Comparison of ENCODE assay signal across 8 cellular contexts in genomic region chr11:59753650-59754493, GRCh38. TPM values are rescaled to one million over a fixed set of nuclear protein-coding genes. Genes with fewer than 3 reads are reported as not detected.
A peak's percentile ranks its signal among the peaks of the same experiment; 100 is the strongest.
DNase-seq lines count a peak whose midpoint lies in the region; ATAC-seq and TF ChIP-seq lines count a peak whose summit lies in the region.

No MANE protein-coding gene starts in this region.

- in situ Hi-C loops in SK-MEL-5 (cut with HindIII; ENCODE audit: low pct_unique_long_range_greater_than_20kb, low sequenced_read_pairs): no loop called here

- H3F3A ChIP-seq in GM23338 (replicated peaks; ENCODE audit: low read depth): peaks cover 10% of the 10 kb centered on the region; the same call in 1 of the 2 replicates

- H3K9me3 ChIP-seq in osteoblast (ENCODE audit: low read depth, low read length) (no peaks in the 10 kb centered on the region), testis (no peaks in the 10 kb centered on the region)

- H3K36me3 ChIP-seq in GM23338 (ENCODE audit: insufficient read depth) (no peaks in the 10 kb centered on the region), osteoblast (ENCODE audit: insufficient read depth, low read length) (no peaks in the 10 kb centered on the region), testis (ENCODE audit: low read depth, missing control alignments) (no peaks in the 10 kb centered on the region)

- no peak overlapping the region; the same call in 1 of the 2 replicates for H3K27ac Mint-ChIP-seq in GM23338
- peak overlapping the region; percentile 48 for H3K27ac Mint-ChIP-seq in activated naive CD4-positive, alpha-beta T cell treated with anti-CD3 and anti-CD28 coated beads for 36 hours

- H3K27ac ChIP-seq in GM23338 (ENCODE audit: low read depth): no peak overlapping the region
- H3K27ac ChIP-seq in osteoblast (ENCODE audit: low read depth, low read length): no peak overlapping the region
- H3K27ac ChIP-seq in testis: peak overlapping the region; percentile 87 to 92

- intact Hi-C loops in activated naive CD4-positive, alpha-beta T cell treated with anti-CD3 and anti-CD28 coated beads for 36 hours (cut with micrococcal nuclease): loop anchor here (1.0 to 10.0 kb wide), 11 partner anchors 18 to 1611 kb away; partner anchors contain the start of genes CYB561A3, MRPL16, PATL1 and TMEM138
- intact Hi-C loops in testis (cut with DNase I; ENCODE audit: low total_unique reads): no loop called here

- H3K27me3 Mint-ChIP-seq in GM23338 (ENCODE audit: insufficient read depth, low read depth, poor library complexity): peaks cover 14% of the 10 kb centered on the region
- peaks cover 4% of the 10 kb centered on the region for H3K27me3 Mint-ChIP-seq in activated naive CD4-positive, alpha-beta T cell treated with anti-CD3 and anti-CD28 coated beads for 36 hours (ENCODE audit: low read depth)

- H3K4me3 ChIP-seq in GM23338 (peak overlapping the region; percentile 99), osteoblast (ENCODE audit: insufficient read depth, low read length) (peak overlapping the region; percentile 97), testis (peak overlapping the region; percentile 89 to 92)

- H3K27me3 ChIP-seq in GM23338 (ENCODE audit: insufficient read depth): no peaks in the 10 kb centered on the region
- no peaks in the 10 kb centered on the region for H3K27me3 ChIP-seq in osteoblast (ENCODE audit: insufficient read depth, low read length)
- no peaks in the 10 kb centered on the region for H3K27me3 ChIP-seq in testis

- H3K79me2 ChIP-seq in GM23338 (replicated peaks; ENCODE audit: insufficient read depth) (peaks cover 33% of the 10 kb centered on the region), osteoblast (ENCODE audit: insufficient read depth, low read length) (peaks cover 30% of the 10 kb centered on the region)

- WGBS in testis, 2 donors: 26 to 27% methylated on average over 47 of the region's 47 CpGs

- peak overlapping the region; percentile 95 for H3K4me2 ChIP-seq in GM23338
- peak overlapping the region; percentile 100 for H3K4me2 ChIP-seq in osteoblast (ENCODE audit: insufficient read depth, low read length)

- H3K9me3 Mint-ChIP-seq in GM23338: no peaks in the 10 kb centered on the region
- no peaks in the 10 kb centered on the region for H3K9me3 Mint-ChIP-seq in activated naive CD4-positive, alpha-beta T cell treated with anti-CD3 and anti-CD28 coated beads for 36 hours

- peaks cover 4% of the 10 kb centered on the region; the same call in 2 of the 3 replicates for H3K36me3 Mint-ChIP-seq in GM23338 (ENCODE audit: low read depth)
- no peaks in the 10 kb centered on the region for H3K36me3 Mint-ChIP-seq in activated naive CD4-positive, alpha-beta T cell treated with anti-CD3 and anti-CD28 coated beads for 36 hours (ENCODE audit: low read depth)

- peak; percentile 89 for DNase-seq in ELF-1 (ENCODE audit: low read depth, low spot score)
- peak; percentile 88 for DNase-seq in GM23338 (ENCODE audit: low spot score)
- peak; percentile 83 for DNase-seq in SK-MEL-5 (ENCODE audit: low read depth, low spot score)
- peak; percentile 90 for DNase-seq in activated naive CD4-positive, alpha-beta T cell treated with anti-CD3 and anti-CD28 coated beads for 36 hours
- DNase-seq in globus pallidus (ENCODE audit: low spot score): peak; percentile 81
- DNase-seq in osteoblast (ENCODE audit: insufficient read length, low spot score, missing footprints): peak; percentile 98
- DNase-seq in testis: peak; percentile 95

- peak; percentile 58 for ATAC-seq in GM23338

- H3K4me1 ChIP-seq in GM23338 (ENCODE audit: insufficient read depth) (peaks cover 16% of the 10 kb centered on the region), osteoblast (ENCODE audit: insufficient read depth, low read length) (peaks cover 19% of the 10 kb centered on the region), testis (peaks cover 8% of the 10 kb centered on the region)

- H2AFZ ChIP-seq in GM23338 (peak overlapping the region; percentile 99), osteoblast (ENCODE audit: low read length) (peak overlapping the region; percentile 98)

- CTCF ChIA-PET in activated naive CD4-positive, alpha-beta T cell treated with anti-CD3 and anti-CD28 coated beads for 36 hours (lab: Charles Lee): interaction anchor here (0.6 to 5.7 kb wide), 16 partner anchors 9 to 288 kb away, joined by 3 to 66 read pairs (median 4); no protein-coding TSS in a partner anchor

- H4K20me1 ChIP-seq in GM23338 (replicated peaks; ENCODE audit: insufficient read depth): peaks cover 13% of the 10 kb centered on the region
- peaks cover 17% of the 10 kb centered on the region for H4K20me1 ChIP-seq in osteoblast (ENCODE audit: insufficient read depth, low read length)

- H3K4me3 Mint-ChIP-seq in GM23338: peak overlapping the region; percentile 91
- peak overlapping the region; percentile 94 for H3K4me3 Mint-ChIP-seq in activated naive CD4-positive, alpha-beta T cell treated with anti-CD3 and anti-CD28 coated beads for 36 hours

- no peaks in the 10 kb centered on the region for H3K9me2 ChIP-seq in GM23338 (ENCODE audit: insufficient read depth)

- no peak for TF ChIP-seq POLR2A in testis (IDR thresholded peaks at IDR 0.05)

- peaks cover 19% of the 10 kb centered on the region for H3K4me1 Mint-ChIP-seq in GM23338
- peaks cover 9% of the 10 kb centered on the region for H3K4me1 Mint-ChIP-seq in activated naive CD4-positive, alpha-beta T cell treated with anti-CD3 and anti-CD28 coated beads for 36 hours (ENCODE audit: low read depth)

- TF ChIP-seq CTCF in GM23338 (conservative IDR thresholded peaks at IDR 0.05; ENCODE audit: low read depth in 2 of 2) (peak; percentile 88 to 91), LNCAP (IDR thresholded peaks at IDR 0.05) (peak; percentile 87), osteoblast (IDR thresholded peaks at IDR 0.05; ENCODE audit: extremely low read depth, low read depth, low read length) (peak; percentile 81), testis (IDR thresholded peaks at IDR 0.05) (peak; percentile 94 to 99 (median 95))

TF ChIP-seq in GM23338, 12 proteins besides CTCF, POLR2A, EP300 and RAD21 (continues in another document):
- TF ChIP-seq POLR2AphosphoS5 (IDR thresholded peaks at IDR 0.05; ENCODE audit: low read depth) (no peak), CREB1 (CRISPR knock-in tag; IDR thresholded peaks at IDR 0.05; ENCODE audit: low read depth) (no peak), JUNB (IDR thresholded peaks at IDR 0.05; ENCODE audit: unreplicated experiment) (no peak), STAT1 (IDR thresholded peaks at IDR 0.05; ENCODE audit: unreplicated experiment) (no peak)
- TF ChIP-seq, protein P1, sequence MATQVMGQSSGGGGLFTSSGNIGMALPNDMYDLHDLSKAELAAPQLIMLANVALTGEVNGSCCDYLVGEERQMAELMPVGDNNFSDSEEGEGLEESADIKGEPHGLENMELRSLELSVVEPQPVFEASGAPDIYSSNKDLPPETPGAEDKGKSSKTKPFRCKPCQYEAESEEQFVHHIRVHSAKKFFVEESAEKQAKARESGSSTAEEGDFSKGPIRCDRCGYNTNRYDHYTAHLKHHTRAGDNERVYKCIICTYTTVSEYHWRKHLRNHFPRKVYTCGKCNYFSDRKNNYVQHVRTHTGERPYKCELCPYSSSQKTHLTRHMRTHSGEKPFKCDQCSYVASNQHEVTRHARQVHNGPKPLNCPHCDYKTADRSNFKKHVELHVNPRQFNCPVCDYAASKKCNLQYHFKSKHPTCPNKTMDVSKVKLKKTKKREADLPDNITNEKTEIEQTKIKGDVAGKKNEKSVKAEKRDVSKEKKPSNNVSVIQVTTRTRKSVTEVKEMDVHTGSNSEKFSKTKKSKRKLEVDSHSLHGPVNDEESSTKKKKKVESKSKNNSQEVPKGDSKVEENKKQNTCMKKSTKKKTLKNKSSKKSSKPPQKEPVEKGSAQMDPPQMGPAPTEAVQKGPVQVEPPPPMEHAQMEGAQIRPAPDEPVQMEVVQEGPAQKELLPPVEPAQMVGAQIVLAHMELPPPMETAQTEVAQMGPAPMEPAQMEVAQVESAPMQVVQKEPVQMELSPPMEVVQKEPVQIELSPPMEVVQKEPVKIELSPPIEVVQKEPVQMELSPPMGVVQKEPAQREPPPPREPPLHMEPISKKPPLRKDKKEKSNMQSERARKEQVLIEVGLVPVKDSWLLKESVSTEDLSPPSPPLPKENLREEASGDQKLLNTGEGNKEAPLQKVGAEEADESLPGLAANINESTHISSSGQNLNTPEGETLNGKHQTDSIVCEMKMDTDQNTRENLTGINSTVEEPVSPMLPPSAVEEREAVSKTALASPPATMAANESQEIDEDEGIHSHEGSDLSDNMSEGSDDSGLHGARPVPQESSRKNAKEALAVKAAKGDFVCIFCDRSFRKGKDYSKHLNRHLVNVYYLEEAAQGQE (IDR thresholded peaks at IDR 0.05; ENCODE audit: unreplicated experiment): no peak

RNA-seq across cellular contexts. Expression of gene STX3, which starts 1.3 kb away (rescaled TPM):
- 47.9 and 65.5 TPM in 2 replicates for total RNA-seq in GM23338 (2014; rRNA removed; shearing (Covaris generic))
- polyA plus RNA-seq in GM23338 (2016; fragmentation: Nextera tagmentation; extraction: Ambion mirVana) (19.0 and 20.0 TPM in 2 replicates), testis (ENCODE audit: insufficient read depth, low read depth, low replicate concordance) (25.3 TPM)
- 75.8 and 82.8 TPM in 2 replicates for total RNA-seq in SK-MEL-5 (2014; rRNA removed; shearing (Covaris generic))
- polyA plus RNA-seq in SK-MEL-5 (2015; cell fraction: cytosol; rRNA removed): 45.6 and 57.9 TPM in 2 replicates
- 56.8 and 69.1 TPM in 2 replicates for polyA plus RNA-seq in SK-MEL-5 (2015; cell fraction: nucleus; rRNA removed)
- 1 to 10 TPM; 5.4 to 5.5 TPM for total RNA-seq in activated naive CD4-positive, alpha-beta T cell treated with anti-CD3 and anti-CD28 coated beads for 36 hours
- total RNA-seq in osteoblast (51.4 and 53.6 TPM in 2 replicates), testis (100 to 1,000 TPM in 1 of 2 donors, 10 to 100 TPM in 1; 94.3 to 103 TPM)

RNA-seq across cellular contexts. Expression of gene OR10V1, which starts 40.2 kb away (rescaled TPM):
- total RNA-seq in GM23338 (2014; rRNA removed; shearing (Covaris generic)): not detected in 2 replicates
- not detected in 2 replicates for polyA plus RNA-seq in GM23338 (2016; fragmentation: Nextera tagmentation; extraction: Ambion mirVana)
- not detected in 2 replicates for total RNA-seq in SK-MEL-5 (2014; rRNA removed; shearing (Covaris generic))
- not detected in 2 replicates for polyA plus RNA-seq in SK-MEL-5 (2015; cell fraction: cytosol; rRNA removed)
- not detected in 2 replicates for polyA plus RNA-seq in SK-MEL-5 (2015; cell fraction: nucleus; rRNA removed)
- not detected for total RNA-seq in activated naive CD4-positive, alpha-beta T cell treated with anti-CD3 and anti-CD28 coated beads for 36 hours
- total RNA-seq in osteoblast: not detected in 2 replicates
- total RNA-seq in testis: under 1 TPM in 1 of 2 donors, not detected in 1; 0.39 TPM
- polyA plus RNA-seq in testis (ENCODE audit: insufficient read depth, low read depth, low replicate concordance): not detected

RNA-seq across cellular contexts. Expression of gene MRPL16, which starts 56.7 kb away (rescaled TPM):
- 74.8 and 77.4 TPM in 2 replicates for total RNA-seq in GM23338 (2014; rRNA removed; shearing (Covaris generic))
- polyA plus RNA-seq in GM23338 (2016; fragmentation: Nextera tagmentation; extraction: Ambion mirVana) (149 and 176 TPM in 2 replicates), testis (ENCODE audit: insufficient read depth, low read depth, low replicate concordance) (65.8 TPM)
- 59.8 and 61.8 TPM in 2 replicates for total RNA-seq in SK-MEL-5 (2014; rRNA removed; shearing (Covaris generic))
- 60.0 and 69.0 TPM in 2 replicates for polyA plus RNA-seq in SK-MEL-5 (2015; cell fraction: cytosol; rRNA removed)
- polyA plus RNA-seq in SK-MEL-5 (2015; cell fraction: nucleus; rRNA removed): 30.5 and 38.6 TPM in 2 replicates
- 10 to 100 TPM; 59.5 to 63.2 TPM for total RNA-seq in activated naive CD4-positive, alpha-beta T cell treated with anti-CD3 and anti-CD28 coated beads for 36 hours
- total RNA-seq in osteoblast (31.5 and 32.9 TPM in 2 replicates), testis (100 to 1,000 TPM in 1 of 2 donors, 10 to 100 TPM in 1; 87.9 to 103 TPM)

Comparison
In these comparisons a context has a peak if more than half of its experiments do, and no peak if none do; other contexts are left out.
1. H3K27ac ChIP-seq: peak in testis (2 of 2); none in GM23338 (single experiment) and osteoblast (single experiment).
2. Peak in every context shown above with its lines, with median percentiles within 50 percentile points of each other: DNase-seq, H3K4me3 ChIP-seq and CTCF ChIP-seq.